8 cellular contexts compared by ENCODE assay signal in the genomic region with DNA sequence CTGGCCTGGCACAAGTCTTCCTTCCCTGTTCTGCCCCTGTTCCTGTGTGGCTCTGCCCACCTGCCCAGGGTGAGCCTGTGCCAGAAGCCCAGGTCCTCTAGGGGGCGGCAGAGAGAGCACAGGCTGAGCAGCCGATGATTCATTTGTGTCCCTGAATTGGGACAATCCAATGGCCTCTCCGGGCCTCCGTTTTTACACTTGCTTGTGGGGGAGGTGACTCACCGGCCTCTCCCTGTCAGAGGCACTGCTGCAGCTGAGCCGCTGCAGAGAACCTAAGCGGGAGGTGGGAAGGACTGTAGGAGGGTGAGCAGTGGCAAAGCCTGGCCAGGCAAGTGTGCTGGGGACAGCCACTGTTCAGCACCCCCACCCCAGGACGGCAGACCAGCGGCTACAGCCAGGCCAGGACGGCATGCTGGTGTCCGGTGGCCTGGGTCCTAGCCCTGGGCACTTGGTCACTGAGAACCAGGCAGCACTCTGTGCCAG.
DNase-seq lines count a peak whose midpoint lies in the region; ATAC-seq, FAIRE-seq and TF ChIP-seq lines count a peak whose summit lies in the region.

No MANE protein-coding gene starts in this region.

- H3K4me1 ChIP-seq in HEK293 (ENCODE audit: control insufficient read depth, insufficient read depth, low read length) (peaks cover 6% of the 10 kb centered on the region; the same call in 1 of the 2 replicates), heart left ventricle (peaks cover 0 to 20% (median 6%) of the 10 kb centered on the region in 12 donors), psoas muscle (peaks cover 6% of the 10 kb centered on the region)

- H3K36me3 ChIP-seq in HEK293 (ENCODE audit: control insufficient read depth in 2 of 2, insufficient read depth in 1 of 2, low read length in 2 of 2) (no peaks in the 10 kb centered on the region), MG63 (no peaks in the 10 kb centered on the region), heart left ventricle (no peaks in the 10 kb centered on the region), psoas muscle (ENCODE audit: insufficient read depth in 1 of 2, low read depth in 1 of 2) (no peaks in the 10 kb centered on the region)

- POLR2A ChIA-PET in HEK293 (lab: Yijun Ruan, JAX) = no interaction called here

- DNase-seq in MG63 = peak; percentile 81
- peak; percentile 11 for DNase-seq in SIG-M5 (lab: John Stamatoyannopoulos, UW)
- DNase-seq in activated naive CD4-positive, alpha-beta T cell treated with anti-CD3 and anti-CD28 coated beads, Interleukin-2, amount 50 U/mL, for 72 hours (ENCODE audit: low spot score in 2 of 2) = peak; percentile 80 to 89
- peak; percentile 64 to 88 (median 80) for DNase-seq in heart left ventricle
- DNase-seq in psoas muscle = peak; percentile 80 to 88

- FAIRE-seq in G401.6 (lab: Jason Lieb, UNC) = peak; percentile 21

- peak; percentile 82 for TF ChIP-seq CTCF in HEK293 (tag by site-specific recombination; IDR thresholded peaks at IDR 0.05)
- peak; percentile 53 to 81 (median 65) for TF ChIP-seq CTCF in heart left ventricle (IDR thresholded peaks at IDR 0.05)
- peak; percentile 69 for TF ChIP-seq CTCF in psoas muscle (IDR thresholded peaks at IDR 0.05)

- H3K36me3 Mint-ChIP-seq in activated naive CD4-positive, alpha-beta T cell treated with anti-CD3 and anti-CD28 coated beads, Interleukin-2, amount 50 U/mL, for 72 hours = no peaks in the 10 kb centered on the region

- peak; percentile 93 to 96 for ATAC-seq in activated naive CD4-positive, alpha-beta T cell treated with anti-CD3 and anti-CD28 coated beads, Interleukin-2, amount 50 U/mL, for 72 hours
- ATAC-seq in heart left ventricle (peak; percentile 78 to 91 (median 84)), psoas muscle (peak; percentile 88 to 98 (median 95)), HG03097 (IDR thresholded peaks at IDR 0.05; ENCODE audit: low FRiP score, unreplicated experiment) (no peak)

- no peak for TF ChIP-seq POLR2A in heart left ventricle (IDR thresholded peaks at IDR 0.05)

- no peaks in the 10 kb centered on the region for H3K9me3 Mint-ChIP-seq in activated naive CD4-positive, alpha-beta T cell treated with anti-CD3 and anti-CD28 coated beads, Interleukin-2, amount 50 U/mL, for 72 hours

- 10 to 15% (median 14%) methylated on average over 7 to 11 of the region's 11 CpGs for WGBS in heart left ventricle, 4 donors
- whole genome bisulfite sequencing in psoas muscle, 3 donors = 7 to 15% (median 11%) methylated on average over 11 of the region's 11 CpGs

- CTCF ChIA-PET in HEK293 (lab: Yijun Ruan, JAX) = interaction anchor here (1.0 to 1.8 kb wide), 9 partner anchors 9 to 235 kb away, joined by 3 to 9 read pairs (median 3); no protein-coding TSS in a partner anchor

- H3K27me3 ChIP-seq in MG63 (no peaks in the 10 kb centered on the region), heart left ventricle (peaks cover 0 to 11% (median 0%) of the 10 kb centered on the region in 9 donors), psoas muscle (ENCODE audit: insufficient read depth in 3 of 3, low read length in 2 of 3) (no peaks in the 10 kb centered on the region)

- intact Hi-C loops in heart left ventricle (cut with DNase I) (loop anchor here in 2 of 10 donors (10.0 kb wide), 2 partner anchors 104 to 236 kb away; no protein-coding TSS in a partner anchor), psoas muscle (cut with DNase I) (loop anchor here in 1 of 2 donors (5.0 kb wide), 1 partner anchor 238 kb away; no protein-coding TSS in a partner anchor)

- no peak overlapping the region for H3K27ac Mint-ChIP-seq in activated naive CD4-positive, alpha-beta T cell treated with anti-CD3 and anti-CD28 coated beads, Interleukin-2, amount 50 U/mL, for 72 hours

- H3K4me3 ChIP-seq in HEK293 (ENCODE audit: low read depth, low read length) = peak overlapping the region; percentile 21
- H3K4me3 ChIP-seq in MG63 = no peak overlapping the region
- H3K4me3 ChIP-seq in heart left ventricle = peak overlapping the region in 10 of 12 donors; percentile 5 to 47 (median 35)
- peak overlapping the region; percentile 51 for H3K4me3 ChIP-seq in psoas muscle

- H3K9me3 ChIP-seq in HEK293 (ENCODE audit: control insufficient read depth, insufficient read depth, low read depth, low read length) = no peaks in the 10 kb centered on the region
- no peaks in the 10 kb centered on the region for H3K9me3 ChIP-seq in MG63
- H3K9me3 ChIP-seq in heart left ventricle = no peaks in the 10 kb centered on the region
- H3K9me3 ChIP-seq in psoas muscle = no peaks in the 10 kb centered on the region

- H3K27ac ChIP-seq in HEK293 (ENCODE audit: extremely low read depth, low read depth, low read length) (peak overlapping the region; percentile 20; the same call in 1 of the 2 replicates), heart left ventricle (peak overlapping the region in 1 of 12 donors; percentile 48), psoas muscle (no peak overlapping the region)

TF ChIP-seq in HEK293, 187 proteins besides CTCF, POLR2A, EP300 and RAD21 (continues in another document):
- TF ChIP-seq KLF10 (tag by site-specific recombination; IDR thresholded peaks at IDR 0.05) = no peak
- TF ChIP-seq ZNF155 (tag by site-specific recombination; IDR thresholded peaks at IDR 0.05) = no peak
- peak; percentile 27; the same call in 1 of the 2 replicates for TF ChIP-seq ZNF654 (tag by site-specific recombination; IDR thresholded peaks at IDR 0.05; ENCODE audit: low read depth)
- TF ChIP-seq ZNF211 (tag by site-specific recombination; IDR thresholded peaks at IDR 0.05; ENCODE audit: low read depth) = no peak
- no peak for TF ChIP-seq GLI2 (tag by site-specific recombination; IDR thresholded peaks at IDR 0.05; ENCODE audit: borderline replicate concordance, low read depth)
- TF ChIP-seq ZNF792 (tag by site-specific recombination; IDR thresholded peaks at IDR 0.05) = no peak
- no peak for TF ChIP-seq ZNF423 (tag by site-specific recombination; IDR thresholded peaks at IDR 0.05)
- no peak for TF ChIP-seq ZNF214 (tag by site-specific recombination; IDR thresholded peaks at IDR 0.05; ENCODE audit: borderline replicate concordance)
- TF ChIP-seq, protein P1, sequence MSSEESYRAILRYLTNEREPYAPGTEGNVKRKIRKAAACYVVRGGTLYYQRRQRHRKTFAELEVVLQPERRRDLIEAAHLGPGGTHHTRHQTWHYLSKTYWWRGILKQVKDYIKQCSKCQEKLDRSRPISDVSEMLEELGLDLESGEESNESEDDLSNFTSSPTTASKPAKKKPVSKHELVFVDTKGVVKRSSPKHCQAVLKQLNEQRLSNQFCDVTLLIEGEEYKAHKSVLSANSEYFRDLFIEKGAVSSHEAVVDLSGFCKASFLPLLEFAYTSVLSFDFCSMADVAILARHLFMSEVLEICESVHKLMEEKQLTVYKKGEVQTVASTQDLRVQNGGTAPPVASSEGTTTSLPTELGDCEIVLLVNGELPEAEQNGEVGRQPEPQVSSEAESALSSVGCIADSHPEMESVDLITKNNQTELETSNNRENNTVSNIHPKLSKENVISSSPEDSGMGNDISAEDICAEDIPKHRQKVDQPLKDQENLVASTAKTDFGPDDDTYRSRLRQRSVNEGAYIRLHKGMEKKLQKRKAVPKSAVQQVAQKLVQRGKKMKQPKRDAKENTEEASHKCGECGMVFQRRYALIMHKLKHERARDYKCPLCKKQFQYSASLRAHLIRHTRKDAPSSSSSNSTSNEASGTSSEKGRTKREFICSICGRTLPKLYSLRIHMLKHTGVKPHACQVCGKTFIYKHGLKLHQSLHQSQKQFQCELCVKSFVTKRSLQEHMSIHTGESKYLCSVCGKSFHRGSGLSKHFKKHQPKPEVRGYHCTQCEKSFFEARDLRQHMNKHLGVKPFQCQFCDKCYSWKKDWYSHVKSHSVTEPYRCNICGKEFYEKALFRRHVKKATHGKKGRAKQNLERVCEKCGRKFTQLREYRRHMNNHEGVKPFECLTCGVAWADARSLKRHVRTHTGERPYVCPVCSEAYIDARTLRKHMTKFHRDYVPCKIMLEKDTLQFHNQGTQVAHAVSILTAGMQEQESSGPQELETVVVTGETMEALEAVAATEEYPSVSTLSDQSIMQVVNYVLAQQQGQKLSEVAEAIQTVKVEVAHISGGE (tag by site-specific recombination; conservative IDR thresholded peaks at IDR 0.05; ENCODE audit: low read depth) = no peak
- TF ChIP-seq ZFP69B (tag by site-specific recombination; IDR thresholded peaks at IDR 0.05) = peak; percentile 66
- TF ChIP-seq ZNF394 (tag by site-specific recombination; IDR thresholded peaks at IDR 0.05; ENCODE audit: borderline replicate concordance) = no peak; the same call in 1 of the 2 replicates
- no peak for TF ChIP-seq ZNF184 (tag by site-specific recombination; IDR thresholded peaks at IDR 0.05)
- TF ChIP-seq OSR2 (tag by site-specific recombination; IDR thresholded peaks at IDR 0.05) = peak; percentile 46
- no peak for TF ChIP-seq ZNF621 (tag by site-specific recombination; IDR thresholded peaks at IDR 0.05)
- no peak for TF ChIP-seq ZNF354C (tag by site-specific recombination; IDR thresholded peaks at IDR 0.05; ENCODE audit: borderline replicate concordance, low read depth)
- no peak for TF ChIP-seq ZNF23 (tag by site-specific recombination; IDR thresholded peaks at IDR 0.05; ENCODE audit: borderline replicate concordance)
- no peak for TF ChIP-seq KLF9 (tag by site-specific recombination; IDR thresholded peaks at IDR 0.05; ENCODE audit: low read depth)
- TF ChIP-seq ZNF747 (tag by site-specific recombination; IDR thresholded peaks at IDR 0.05) = no peak
- no peak for TF ChIP-seq ZNF114 (tag by site-specific recombination; IDR thresholded peaks at IDR 0.05)
- no peak for TF ChIP-seq ZNF544 (tag by site-specific recombination; IDR thresholded peaks at IDR 0.05)
- no peak for TF ChIP-seq ZNF112 (tag by site-specific recombination; IDR thresholded peaks at IDR 0.05)
- TF ChIP-seq GLI4 (tag by site-specific recombination; IDR thresholded peaks at IDR 0.05) = 0 out of 2 replicates have a peak, but pooled peaks have one; percentile 76
- peak; percentile 31; the same call in 1 of the 2 replicates for TF ChIP-seq ZXDB (tag by site-specific recombination; IDR thresholded peaks at IDR 0.05)
- TF ChIP-seq ZNF221 (tag by site-specific recombination; IDR thresholded peaks at IDR 0.05; ENCODE audit: borderline replicate concordance) = no peak
- TF ChIP-seq ZNF521 (tag by site-specific recombination; IDR thresholded peaks at IDR 0.05) = no peak
- TF ChIP-seq, protein P2, sequence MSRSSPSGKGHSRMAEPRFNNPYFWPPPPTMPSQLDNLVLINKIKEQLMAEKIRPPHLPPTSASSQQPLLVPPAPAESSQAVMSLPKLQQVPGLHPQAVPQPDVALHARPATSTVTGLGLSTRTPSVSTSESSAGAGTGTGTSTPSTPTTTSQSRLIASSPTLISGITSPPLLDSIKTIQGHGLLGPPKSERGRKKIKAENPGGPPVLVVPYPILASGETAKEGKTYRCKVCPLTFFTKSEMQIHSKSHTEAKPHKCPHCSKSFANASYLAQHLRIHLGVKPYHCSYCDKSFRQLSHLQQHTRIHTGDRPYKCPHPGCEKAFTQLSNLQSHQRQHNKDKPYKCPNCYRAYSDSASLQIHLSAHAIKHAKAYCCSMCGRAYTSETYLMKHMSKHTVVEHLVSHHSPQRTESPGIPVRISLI (tag by site-specific recombination; IDR thresholded peaks at IDR 0.05) = no peak

Comparison
In these comparisons a context has a peak if more than half of its experiments do, and no peak if none do; other contexts are left out.
1. DNase-seq: peak in every context shown above with its lines; median percentile 84 in activated naive CD4-positive, alpha-beta T cell treated with anti-CD3 and anti-CD28 coated beads, Interleukin-2, amount 50 U/mL, for 72 hours; 84 in psoas muscle; 81 in MG63; 80 in heart left ventricle; 11 in SIG-M5.